In the genomic region with DNA sequence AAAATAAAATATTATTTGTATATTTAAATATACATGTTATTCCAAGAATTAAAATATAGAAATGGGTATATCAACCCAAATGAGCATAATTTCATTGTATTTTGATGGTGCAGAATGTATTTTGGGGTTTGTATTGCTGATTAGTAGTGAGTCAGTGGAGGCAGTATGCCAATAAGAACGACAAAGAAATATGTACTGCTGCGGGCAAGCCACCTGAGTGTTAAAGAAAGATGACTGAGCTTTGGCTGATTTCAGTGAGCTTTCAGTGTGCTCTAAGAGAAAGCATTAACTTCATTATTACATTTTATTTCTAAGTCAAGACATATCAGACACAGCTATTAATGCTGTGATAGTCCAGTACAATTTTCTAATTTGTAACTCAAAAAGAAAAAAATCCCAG, we compare ENCODE assay signal across 24 cellular contexts.
"Had no signal": no experiment of that assay in that cellular context is flagged by ENCODE, and none has a peak within 500 bp of the region (broad histone marks: within the 10 kb centered on the region; RNA-seq: fewer than 3 reads in every experiment).

No MANE protein-coding gene starts in this region.

- H3K36me3 ChIP-seq: MG63 had no signal

- H3K9ac ChIP-seq: KMS-11 had no signal

- H3K9me3 ChIP-seq: MG63, SJCRH30 had no signal

- H3K27me3 ChIP-seq: MG63, SJCRH30 had no signal

- H3K27ac ChIP-seq: HL-60, KMS-11, SJCRH30 had no signal

- H3K4me2 ChIP-seq: KMS-11 had no signal

- H3K4me3 ChIP-seq: K562, MG63, SJCRH30 had no signal

- DNase-seq: Kasumi-1, MG63, NCI-H1092, NCI-H1105 treated with DMSO at 0.1 percent for 48 hours, NCI-H1417 treated with DMSO at 0.1 percent for 48 hours, NCI-H146, NCI-H1694 treated with DMSO at 0.1 percent for 48 hours, NCI-H1930, NCI-H2081, NCI-H2107, NCI-H2227 treated with DMSO at 0.1 percent for 48 hours, NCI-H446, NCI-H510A, NCI-H524 treated with DMSO at 0.1 percent for 48 hours, NCI-H69, NCI-H774, SHP77 treated with DMSO at 0.1 percent for 48 hours, SJCRH30 had no signal

- ATAC-seq: K562, Panc1, Right ventricle myocardium inferior, SK-N-SH treated with all-trans-retinoic acid at 6 μM for 48 hours had no signal
